Comparison of ENCODE assay signal across 35 cellular contexts in the genomic region with DNA sequence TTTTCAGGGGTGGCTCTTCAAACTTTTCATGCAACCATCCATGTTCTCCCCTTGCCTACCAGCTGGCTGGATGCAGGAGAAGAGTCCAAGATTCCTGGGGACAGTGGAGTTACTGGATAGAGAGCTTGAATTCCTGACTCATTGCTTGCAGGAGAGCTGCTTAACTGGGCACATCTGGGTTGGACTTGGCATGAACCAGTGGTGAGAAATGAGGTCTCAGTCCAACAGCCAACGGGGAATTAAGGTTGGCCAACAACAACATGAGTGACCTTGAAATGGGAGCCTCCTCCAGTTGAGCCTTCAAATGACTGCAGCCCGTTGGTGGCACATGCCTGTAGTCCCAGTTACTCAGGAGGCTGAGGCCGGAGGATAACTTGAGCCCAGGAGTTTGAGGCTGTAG. TPM values are rescaled to one million over a fixed set of nuclear protein-coding genes. Genes with fewer than 3 reads are reported as not detected.
DNase-seq lines count a peak whose midpoint lies in the region; ATAC-seq, FAIRE-seq and TF ChIP-seq lines count a peak whose summit lies in the region.
"Had no signal": no experiment of that assay in that cellular context is flagged by ENCODE, and none has a peak within 500 bp of the region (broad histone marks: within the 10 kb centered on the region; RNA-seq: fewer than 3 reads in every experiment).

No MANE protein-coding gene starts in this region.

- intact Hi-C loops in psoas muscle (cut with DNase I), result no loop called here

- no peaks in the 10 kb centered on the region for H3K4me1 Mint-ChIP-seq in activated naive CD4-positive, alpha-beta T cell treated with anti-CD3 and anti-CD28 coated beads, Interleukin-2, amount 10 ng/mL, durations not matched to agents 7 days and 5 days

- H3K27me3 ChIP-seq in psoas muscle (ENCODE audit: insufficient read depth in 3 of 3, low read length in 2 of 3) (no peaks in the 10 kb centered on the region), gastroesophageal sphincter (no peaks in the 10 kb centered on the region)
- H3K27me3 ChIP-seq: cardiac muscle cell, pancreas, SJSA1, uterus had no signal

- H3K36me3 Mint-ChIP-seq in activated naive CD4-positive, alpha-beta T cell treated with anti-CD3 and anti-CD28 coated beads, Interleukin-2, amount 10 ng/mL, durations not matched to agents 7 days and 5 days, result no peaks in the 10 kb centered on the region
- H3K36me3 Mint-ChIP-seq: activated naive CD4-positive, alpha-beta T cell treated with anti-CD3 and anti-CD28 coated beads, Interleukin-2, amount 50 U/mL, for 72 hours had no signal

- WGBS in psoas muscle, 3 donors, result 41 to 54% (median 47%) methylated on average over 3 of the region's 3 CpGs
- WGBS in gastroesophageal sphincter (ENCODE audit: low coverage in 1 of 2), 2 donors, result 100% methylated on average over 1 of the region's 3 CpGs; no CpG with 5 or more reads in 1 of the 2 donors

- no peak for TF ChIP-seq POLR2A in gastroesophageal sphincter (IDR thresholded peaks at IDR 0.05)

- H3K9me3 ChIP-seq in psoas muscle, result no peaks in the 10 kb centered on the region
- H3K9me3 ChIP-seq in gastroesophageal sphincter, result no peaks in the 10 kb centered on the region
- H3K9me3 ChIP-seq: pancreas, SJSA1, uterus had no signal

- H3K9me3 Mint-ChIP-seq in activated naive CD4-positive, alpha-beta T cell treated with anti-CD3 and anti-CD28 coated beads, Interleukin-2, amount 10 ng/mL, durations not matched to agents 7 days and 5 days, result no peaks in the 10 kb centered on the region
- H3K9me3 Mint-ChIP-seq: activated naive CD4-positive, alpha-beta T cell treated with anti-CD3 and anti-CD28 coated beads, Interleukin-2, amount 50 U/mL, for 72 hours; dendritic cell treated with granulocyte-macrophage colony-stimulating factor and Interleukin-4, amounts not matched to agents 40 ng/mL and 50 ng/mL, for 4 days had no signal

- H3K27me3 Mint-ChIP-seq in activated naive CD4-positive, alpha-beta T cell treated with anti-CD3 and anti-CD28 coated beads, Interleukin-2, amount 10 ng/mL, durations not matched to agents 7 days and 5 days, result peaks cover 31% of the 10 kb centered on the region

- no peak overlapping the region for H3K27ac Mint-ChIP-seq in activated naive CD4-positive, alpha-beta T cell treated with anti-CD3 and anti-CD28 coated beads, Interleukin-2, amount 10 ng/mL, durations not matched to agents 7 days and 5 days
- H3K27ac Mint-ChIP-seq: activated naive CD4-positive, alpha-beta T cell treated with anti-CD3 and anti-CD28 coated beads, Interleukin-2, amount 50 U/mL, for 72 hours; dendritic cell treated with granulocyte-macrophage colony-stimulating factor and Interleukin-4, amounts not matched to agents 40 ng/mL and 50 ng/mL, for 4 days had no signal

- H3K36me3 ChIP-seq in psoas muscle (ENCODE audit: insufficient read depth in 1 of 2, low read depth in 1 of 2), result no peaks in the 10 kb centered on the region
- no peaks in the 10 kb centered on the region for H3K36me3 ChIP-seq in gastroesophageal sphincter
- H3K36me3 ChIP-seq: cardiac muscle cell, pancreas, SJSA1, uterus had no signal

- CTCF ChIA-PET in activated naive CD4-positive, alpha-beta T cell treated with anti-CD3 and anti-CD28 coated beads, Interleukin-2, amount 10 ng/mL, durations not matched to agents 7 days and 5 days (lab: Charles Lee), result interaction anchor here (1.4 to 1.5 kb wide), 2 partner anchors 9 to 11 kb away, joined by 3 to 5 read pairs; no protein-coding TSS in a partner anchor

- DNase-seq in AG20443 (ENCODE audit: low spot score), result peak; percentile 54
- no peak for DNase-seq in HTR-8/SVneo (ENCODE audit: insufficient read length, low spot score)
- peak; percentile 57 for DNase-seq in coronary artery (ENCODE audit: low spot score)
- DNase-seq in psoas muscle, result no peak
- DNase-seq in activated naive CD4-positive, alpha-beta T cell treated with anti-CD3 and anti-CD28 coated beads, Interleukin-2, amount 10 ng/mL, durations not matched to agents 7 days and 5 days, result no peak
- no peak for DNase-seq in dermis blood vessel endothelial cell
- DNase-seq in NCI-H446 treated with DMSO at 0.1 percent for 48 hours (lab: John Stamatoyannopoulos, UW), result no peak
- DNase-seq: activated CD4-positive, alpha-beta T cell treated with anti-CD3 and anti-CD28 coated beads for 4 hours; activated CD8-positive, alpha-beta memory T cell treated with anti-CD3 and anti-CD28 coated beads for 24 hours; anterior cingulate cortex; hippocampal formation; NCI-H1105 treated with DMSO at 0.1 percent for 48 hours; NCI-H187 treated with DMSO at 0.1 percent for 48 hours; NCI-H2171; NCI-H510A; retina; RPMI8226; stimulated activated naive CD8-positive, alpha-beta T cell treated with anti-CD3 and anti-CD28 coated beads, Interleukin-15, Interleukin-2, amounts not matched to agents 100 U/mL and 50 U/mL, for 24 hours; T-helper 9 cell; uterus had no signal

- H3K4me3 Mint-ChIP-seq in activated naive CD4-positive, alpha-beta T cell treated with anti-CD3 and anti-CD28 coated beads, Interleukin-2, amount 10 ng/mL, durations not matched to agents 7 days and 5 days, result no peak overlapping the region
- H3K4me3 Mint-ChIP-seq: dendritic cell treated with granulocyte-macrophage colony-stimulating factor and Interleukin-4, amounts not matched to agents 40 ng/mL and 50 ng/mL, for 4 days had no signal

- TF ChIP-seq CTCF in coronary artery (IDR thresholded peaks at IDR 0.05) (no peak), psoas muscle (IDR thresholded peaks at IDR 0.05) (no peak), gastroesophageal sphincter (IDR thresholded peaks at IDR 0.05) (no peak)

- ATAC-seq in psoas muscle (peak; percentile 27 to 81 (median 58)), gastroesophageal sphincter (no peak)
- ATAC-seq: activated naive CD4-positive, alpha-beta T cell treated with anti-CD3 and anti-CD28 coated beads, Interleukin-2, amount 50 U/mL, for 72 hours; esophagus mucosa; HCT116; stimulated activated naive CD8-positive, alpha-beta T cell treated with anti-CD3 and anti-CD28 coated beads, Interleukin-15, Interleukin-2, amounts not matched to agents 100 U/mL and 50 U/mL, for 24 hours had no signal

- peak; percentile 60 for FAIRE-seq in HTR-8/SVneo (lab: Jason Lieb, UNC)
- FAIRE-seq: GM12892, pancreas had no signal

- no peak overlapping the region for H3K4me3 ChIP-seq in coronary artery
- H3K4me3 ChIP-seq in psoas muscle, result no peak overlapping the region
- no peak overlapping the region for H3K4me3 ChIP-seq in gastroesophageal sphincter
- H3K4me3 ChIP-seq: cardiac muscle cell, pancreas, SJSA1, smooth muscle cell, uterus had no signal

- H3K27ac ChIP-seq in coronary artery (no peak overlapping the region), psoas muscle (no peak overlapping the region), gastroesophageal sphincter (no peak overlapping the region)
- H3K27ac ChIP-seq: cardiac muscle cell, pancreas, SJSA1, uterus had no signal

- no peaks in the 10 kb centered on the region for H3K4me1 ChIP-seq in psoas muscle
- no peaks in the 10 kb centered on the region for H3K4me1 ChIP-seq in gastroesophageal sphincter
- H3K4me1 ChIP-seq: pancreas, uterus had no signal

- no peak for TF ChIP-seq EP300 in gastroesophageal sphincter (IDR thresholded peaks at IDR 0.05)

RNA-seq across cellular contexts. Expression of a gene that starts 58.1 kb away (rescaled TPM):
- total RNA-seq in psoas muscle, result under 1 TPM; 0.12 to 0.49 (median 0.32) TPM
- polyA plus RNA-seq in psoas muscle, result under 1 TPM; 0.14 to 0.23 (median 0.23) TPM
- not detected for total RNA-seq in gastroesophageal sphincter
- not detected in 2 replicates for total RNA-seq in dermis blood vessel endothelial cell
- total RNA-seq: activated naive CD4-positive, alpha-beta T cell treated with anti-CD3 and anti-CD28 coated beads, Interleukin-2, amount 50 U/mL, for 72 hours; esophagus mucosa; lung microvascular endothelial cell; mucosa of gallbladder; pancreas; SJSA1; smooth muscle cell; temporal lobe; uterus had no signal
- polyA plus RNA-seq: BJ, cardiac muscle cell, neural cell, pancreas, smooth muscle cell had no signal

Comparison
In these comparisons a context has a peak if more than half of its experiments do, and no peak if none do; other contexts are left out.
1. DNase-seq: peak in AG20443 (single experiment) and coronary artery (single experiment); none in HTR-8/SVneo (single experiment), psoas muscle (0 of 2), activated naive CD4-positive, alpha-beta T cell treated with anti-CD3 and anti-CD28 coated beads, Interleukin-2, amount 10 ng/mL, durations not matched to agents 7 days and 5 days (single experiment), dermis blood vessel endothelial cell (single experiment) and NCI-H446 treated with DMSO at 0.1 percent for 48 hours (single experiment).